ENCODE assay signal across 1 cellular context in genomic region chr10:78367012-78367411, GRCh38.
TF ChIP-seq lines count a peak whose summit lies in the region.

No MANE protein-coding gene starts in this region.

TF ChIP-seq in neural cell, 6 proteins besides CTCF, POLR2A, EP300 and RAD21 (continued from another document):
- no peak for TF ChIP-seq REST (IDR thresholded peaks at IDR 0.05; ENCODE audit: borderline replicate concordance)
